ENCODE assay signal across 23 cellular contexts in genomic region chr12:27220988-27221345, GRCh38. TPM values are rescaled to one million over a fixed set of nuclear protein-coding genes. Genes with fewer than 3 reads are reported as not detected.
A peak's percentile ranks its signal among the peaks of the same experiment; 100 is the strongest.
DNase-seq lines count a peak whose midpoint lies in the region; ATAC-seq, FAIRE-seq and TF ChIP-seq lines count a peak whose summit lies in the region.
"Had no signal": no experiment of that assay in that cellular context is flagged by ENCODE, and none has a peak within 500 bp of the region (broad histone marks: within the 10 kb centered on the region; RNA-seq: fewer than 3 reads in every experiment).

No MANE protein-coding gene starts in this region.

- H3K9me2 ChIP-seq in MM.1S (replicated peaks; ENCODE audit: insufficient read depth, low read length), result no peaks in the 10 kb centered on the region

- H3K9me3 Mint-ChIP-seq in stimulated activated naive CD8-positive, alpha-beta T cell treated with anti-CD3 and anti-CD28 coated beads, Interleukin-15, Interleukin-2, amounts not matched to agents 100 ng/mL and 50 ng/mL, for 24 hours, result no peaks in the 10 kb centered on the region
- no peaks in the 10 kb centered on the region for H3K9me3 Mint-ChIP-seq in stimulated activated naive CD8-positive, alpha-beta T cell treated with anti-CD3 and anti-CD28 coated beads, Interleukin-15, amount 100 ng/mL, for 72 hours
- peaks cover 0 to 3% of the 10 kb centered on the region in 2 donors for H3K9me3 Mint-ChIP-seq in stimulated activated naive B cell treated with anti-CD40 and anti-IgM and Interleukin-4, amounts not matched to agents 10 μg/mL and 1 μg/mL and 100 μg/mL, for 72 hours
- H3K9me3 Mint-ChIP-seq in endodermal cell, result no peaks in the 10 kb centered on the region
- H3K9me3 Mint-ChIP-seq in neural progenitor cell, result peaks cover 4% of the 10 kb centered on the region
- H3K9me3 Mint-ChIP-seq: GM23338 had no signal

- H3K4me1 Mint-ChIP-seq in stimulated activated naive CD8-positive, alpha-beta T cell treated with anti-CD3 and anti-CD28 coated beads, Interleukin-15, Interleukin-2, amounts not matched to agents 100 ng/mL and 50 ng/mL, for 24 hours (ENCODE audit: low read depth), result peaks cover 31% of the 10 kb centered on the region
- peaks cover 20% of the 10 kb centered on the region for H3K4me1 Mint-ChIP-seq in stimulated activated naive CD8-positive, alpha-beta T cell treated with anti-CD3 and anti-CD28 coated beads, Interleukin-15, amount 100 ng/mL, for 72 hours
- H3K4me1 Mint-ChIP-seq in stimulated activated naive B cell treated with anti-CD40 and anti-IgM and Interleukin-4, amounts not matched to agents 10 μg/mL and 1 μg/mL and 100 μg/mL, for 72 hours, result peaks cover 33 to 62% of the 10 kb centered on the region in 2 donors
- H3K4me1 Mint-ChIP-seq in endodermal cell (no peaks in the 10 kb centered on the region), neural progenitor cell (peaks cover 2% of the 10 kb centered on the region)
- H3K4me1 Mint-ChIP-seq: GM23338 had no signal

- H2AFZ ChIP-seq in MM.1S (ENCODE audit: low read length) (0 out of 2 replicates have a peak overlapping the region, but pooled peaks have one; percentile 26), GM12878 (ENCODE audit: control insufficient read depth, low read depth, low read length) (no peak overlapping the region), neural progenitor cell (replicated peaks) (no peak overlapping the region)
- H2AFZ ChIP-seq: GM23338 had no signal

- CTCF ChIA-PET in GM12878 (lab: Yijun Ruan, JAX), result interaction anchor here (1.0 to 4.4 kb wide), 13 partner anchors 13 to 206 kb away, joined by 3 to 66 read pairs (median 4); no protein-coding TSS in a partner anchor

- POLR2A ChIA-PET in GM12878 (lab: Charles Lee), result interaction anchor here (0.9 to 6.0 kb wide), 11 partner anchors 12 to 64 kb away, joined by 3 to 70 read pairs (median 11); partner anchors contain the start of gene STK38L

- H3K4me1 ChIP-seq in MM.1S (ENCODE audit: low read length) (peaks cover 40% of the 10 kb centered on the region), GM12878 (ENCODE audit: control insufficient read depth, insufficient read depth, low read length) (peaks cover 43% of the 10 kb centered on the region), endodermal cell (ENCODE audit: control insufficient read depth, insufficient read depth, low read length) (no peaks in the 10 kb centered on the region), neural progenitor cell (peaks cover 2% of the 10 kb centered on the region)
- H3K4me1 ChIP-seq: A549, BE2C, HAP-1 had no signal

- intact Hi-C loops in GM12878 (cut with micrococcal nuclease; ENCODE audit: unreplicated experiment), result loop anchor here (1.0 to 5.0 kb wide), 7 partner anchors 13 to 86 kb away; partner anchors contain the start of gene STK38L

- no peak for FAIRE-seq in GM12878 (lab: Jason Lieb, UNC)
- FAIRE-seq: A549 had no signal

- in situ Hi-C loops in GM12878 (cut with MboI), result no loop called here

- BruUV-seq in GM12878 (replicated peaks; lab: Mats Ljungman, UMichigan), result no TSS peak

- H3K36me3 ChIP-seq in MM.1S (replicated peaks; ENCODE audit: insufficient read depth, low read length), result no peaks in the 10 kb centered on the region
- no peaks in the 10 kb centered on the region for H3K36me3 ChIP-seq in GM12878 (ENCODE audit: control insufficient read depth in 2 of 2, insufficient read depth in 2 of 2, low read length in 1 of 2)
- no peaks in the 10 kb centered on the region for H3K36me3 ChIP-seq in endodermal cell (ENCODE audit: control insufficient read depth, insufficient read depth, low read length)
- no peaks in the 10 kb centered on the region for H3K36me3 ChIP-seq in neural progenitor cell
- H3K36me3 ChIP-seq: BE2C, HAP-1 had no signal

- H3K27ac ChIP-seq in MM.1S (ENCODE audit: low read length) (peak overlapping the region; percentile 90), GM12878 (ENCODE audit: control insufficient read depth, insufficient read depth) (peak overlapping the region; percentile 96), endodermal cell (ENCODE audit: low read depth, low read length) (no peak overlapping the region), neural progenitor cell (no peak overlapping the region)
- H3K27ac ChIP-seq: A549, PC-9, SK-N-MC had no signal

- TF ChIP-seq POLR2A in GM12878 (IDR thresholded peaks at IDR 0.05; ENCODE audit: low read depth, low read length), result no peak

- H4K20me1 ChIP-seq in MM.1S (ENCODE audit: insufficient read depth, low read length) (no peaks in the 10 kb centered on the region), GM12878 (ENCODE audit: control insufficient read depth, insufficient read depth) (no peaks in the 10 kb centered on the region), neural progenitor cell (ENCODE audit: low read depth) (no peaks in the 10 kb centered on the region)

- H3K4me3 ChIP-seq in MM.1S (ENCODE audit: low read length) (peak overlapping the region; percentile 54), GM12878 (0 out of 2 replicates have a peak overlapping the region, but pooled peaks have one; percentile 0), endodermal cell (ENCODE audit: low read length) (no peak overlapping the region), neural progenitor cell (no peak overlapping the region)
- H3K4me3 ChIP-seq: A549, GM23338, HAP-1, K562, PC-9, SK-N-MC had no signal

- no peaks in the 10 kb centered on the region for H3K36me3 Mint-ChIP-seq in stimulated activated naive CD8-positive, alpha-beta T cell treated with anti-CD3 and anti-CD28 coated beads, Interleukin-15, Interleukin-2, amounts not matched to agents 100 ng/mL and 50 ng/mL, for 24 hours (ENCODE audit: low read depth)
- peaks cover 0 to 3% of the 10 kb centered on the region in 2 donors for H3K36me3 Mint-ChIP-seq in stimulated activated naive B cell treated with anti-CD40 and anti-IgM and Interleukin-4, amounts not matched to agents 10 μg/mL and 1 μg/mL and 100 μg/mL, for 72 hours
- H3K36me3 Mint-ChIP-seq in endodermal cell (ENCODE audit: low read depth) (no peaks in the 10 kb centered on the region), neural progenitor cell (no peaks in the 10 kb centered on the region)
- H3K36me3 Mint-ChIP-seq: CD4-positive, CD25-positive, alpha-beta regulatory T cell had no signal

- peak overlapping the region; percentile 88; the same call in 1 of the 2 replicates for H3K4me2 ChIP-seq in MM.1S (ENCODE audit: low read depth, low read length)
- peak overlapping the region; percentile 90 for H3K4me2 ChIP-seq in GM12878 (ENCODE audit: control insufficient read depth, insufficient read depth)
- H3K4me2 ChIP-seq in neural progenitor cell, result no peak overlapping the region
- H3K4me2 ChIP-seq: A549, GM23338, PC-9 had no signal

- H3K4me3 Mint-ChIP-seq in stimulated activated naive CD8-positive, alpha-beta T cell treated with anti-CD3 and anti-CD28 coated beads, Interleukin-15, Interleukin-2, amounts not matched to agents 100 ng/mL and 50 ng/mL, for 24 hours, result no peak overlapping the region
- no peak overlapping the region for H3K4me3 Mint-ChIP-seq in stimulated activated naive CD8-positive, alpha-beta T cell treated with anti-CD3 and anti-CD28 coated beads, Interleukin-15, amount 100 ng/mL, for 72 hours
- peak overlapping the region; percentile 67 to 75 for H3K4me3 Mint-ChIP-seq in stimulated activated naive B cell treated with anti-CD40 and anti-IgM and Interleukin-4, amounts not matched to agents 10 μg/mL and 1 μg/mL and 100 μg/mL, for 72 hours
- no peak overlapping the region for H3K4me3 Mint-ChIP-seq in endodermal cell
- H3K4me3 Mint-ChIP-seq in neural progenitor cell, result no peak overlapping the region
- H3K4me3 Mint-ChIP-seq: CD4-positive, CD25-positive, alpha-beta regulatory T cell; GM23338 had no signal

- H3K27ac Mint-ChIP-seq in stimulated activated naive CD8-positive, alpha-beta T cell treated with anti-CD3 and anti-CD28 coated beads, Interleukin-15, Interleukin-2, amounts not matched to agents 100 ng/mL and 50 ng/mL, for 24 hours, result peak overlapping the region; percentile 54
- peak overlapping the region in 1 of 2 donors; percentile 11 for H3K27ac Mint-ChIP-seq in stimulated activated naive CD8-positive, alpha-beta T cell treated with anti-CD3 and anti-CD28 coated beads, Interleukin-15, amount 100 ng/mL, for 72 hours
- peak overlapping the region; percentile 97 for H3K27ac Mint-ChIP-seq in stimulated activated naive B cell treated with anti-CD40 and anti-IgM and Interleukin-4, amounts not matched to agents 10 μg/mL and 1 μg/mL and 100 μg/mL, for 72 hours
- H3K27ac Mint-ChIP-seq in endodermal cell (no peak overlapping the region), neural progenitor cell (no peak overlapping the region)
- H3K27ac Mint-ChIP-seq: GM23338 had no signal

- H3K9ac ChIP-seq in MM.1S (ENCODE audit: low read length) (peak overlapping the region; percentile 73; the same call in 1 of the 2 replicates), GM12878 (ENCODE audit: control insufficient read depth, insufficient read depth, low read length) (peak overlapping the region; percentile 62), endodermal cell (ENCODE audit: extremely low read depth, low read length, poor library complexity, severe bottlenecking) (no peak overlapping the region), neural progenitor cell (no peak overlapping the region)

- ATAC-seq in stimulated activated naive CD8-positive, alpha-beta T cell treated with anti-CD3 and anti-CD28 coated beads, Interleukin-15, amount 100 ng/mL, for 72 hours, result no peak
- peak; percentile 1; the same call in 2 of the 3 replicates for ATAC-seq in GM12878
- no peak for ATAC-seq in stimulated activated naive B cell treated with anti-CD40 and anti-IgM and Interleukin-4, amounts not matched to agents 10 μg/mL and 1 μg/mL and 100 μg/mL, for 72 hours (replicated peaks)
- ATAC-seq: A549, GM23338, K562 had no signal

- SMC1A ChIA-PET in GM12878 (lab: Charles Lee; ENCODE audit: uncharacterized antibody, unreplicated experiment), result interaction anchor here (0.7 to 7.9 kb wide), 27 partner anchors 10 to 197 kb away, joined by 3 to 145 read pairs (median 7); partner anchors contain the start of gene STK38L

- RAD21 ChIA-PET in GM12878 (lab: Charles Lee; ENCODE audit: unreplicated experiment), result interaction anchor here (0.6 to 10.2 kb wide), 26 partner anchors 9 to 205 kb away, joined by 3 to 73 read pairs (median 8); partner anchors contain the start of gene STK38L

- TF ChIP-seq CTCF in MM.1S (IDR thresholded peaks at IDR 0.05; ENCODE audit: low read length) (no peak), GM12878 (IDR thresholded peaks at IDR 0.05 in 2 of 3, conservative IDR thresholded peaks at IDR 0.05 in 1 of 3; ENCODE audit: control insufficient read depth in 2 of 3, extremely low read depth in 1 of 3, insufficient read depth in 1 of 3, low read depth in 3 of 3, low read length in 3 of 3) (no peak), endodermal cell (conservative IDR thresholded peaks at IDR 0.05) (no peak), neural progenitor cell (IDR thresholded peaks at IDR 0.05) (no peak)

- H3K9me3 ChIP-seq in MM.1S (replicated peaks; ENCODE audit: insufficient read depth, low read length) (no peaks in the 10 kb centered on the region), GM12878 (replicated peaks; ENCODE audit: control insufficient read depth, insufficient read depth, low read length) (no peaks in the 10 kb centered on the region; the same call in 1 of the 3 replicates), endodermal cell (ENCODE audit: control insufficient read depth, low read length) (no peaks in the 10 kb centered on the region), neural progenitor cell (ENCODE audit: low read depth) (no peaks in the 10 kb centered on the region)
- H3K9me3 ChIP-seq: A549, BE2C, HAP-1 had no signal

- H3F3A ChIP-seq in MM.1S (ENCODE audit: insufficient read depth, low read length) (peaks cover 38% of the 10 kb centered on the region), neural progenitor cell (ENCODE audit: low read depth) (no peaks in the 10 kb centered on the region)

- DNase-seq in stimulated activated naive CD8-positive, alpha-beta T cell treated with anti-CD3 and anti-CD28 coated beads, Interleukin-15, amount 100 ng/mL, for 72 hours, result no peak
- no peak for DNase-seq in MM.1S
- DNase-seq in GM12878 (ENCODE audit: low read depth, low spot score), result no peak
- no peak for DNase-seq in stimulated activated naive B cell treated with anti-CD40 and anti-IgM and Interleukin-4, amounts not matched to agents 10 μg/mL and 1 μg/mL and 100 μg/mL, for 72 hours
- DNase-seq in NCI-H510A (lab: John Stamatoyannopoulos, UW), result no peak
- no peak for DNase-seq in endodermal cell
- DNase-seq in neural progenitor cell (ENCODE audit: low spot score), result no peak
- DNase-seq: BE2C, NCI-H1105, NCI-H146, NCI-H2029, NCI-H226, NCI-H524 treated with DMSO at 0.1 percent for 48 hours, NCI-H82, PC-9, SHP77 treated with DMSO at 0.1 percent for 48 hours had no signal

- H3K27me3 Mint-ChIP-seq in stimulated activated naive CD8-positive, alpha-beta T cell treated with anti-CD3 and anti-CD28 coated beads, Interleukin-15, Interleukin-2, amounts not matched to agents 100 ng/mL and 50 ng/mL, for 24 hours, result peaks cover 8% of the 10 kb centered on the region
- peaks cover 13% of the 10 kb centered on the region for H3K27me3 Mint-ChIP-seq in stimulated activated naive CD8-positive, alpha-beta T cell treated with anti-CD3 and anti-CD28 coated beads, Interleukin-15, amount 100 ng/mL, for 72 hours
- no peaks in the 10 kb centered on the region for H3K27me3 Mint-ChIP-seq in stimulated activated naive B cell treated with anti-CD40 and anti-IgM and Interleukin-4, amounts not matched to agents 10 μg/mL and 1 μg/mL and 100 μg/mL, for 72 hours
- H3K27me3 Mint-ChIP-seq in endodermal cell (ENCODE audit: insufficient read depth) (no peaks in the 10 kb centered on the region), neural progenitor cell (ENCODE audit: insufficient read depth, low read depth) (no peaks in the 10 kb centered on the region)
- H3K27me3 Mint-ChIP-seq: CD4-positive, CD25-positive, alpha-beta regulatory T cell had no signal

- 0% methylated on average over 4 of the region's 4 CpGs for WGBS in GM12878 (ENCODE audit: insufficient coverage, insufficient replicate concordance, low lambda C conversion rate, missing lambda C conversion rate)
- WGBS in endodermal cell (ENCODE audit: insufficient coverage in 1 of 2, insufficient read length in 1 of 2), 2 experiments, result 94 to 100% methylated on average over 1 to 4 of the region's 4 CpGs

- no peak for TF ChIP-seq EP300 in GM12878 (IDR thresholded peaks at IDR 0.05; ENCODE audit: borderline replicate concordance in 1 of 2, control insufficient read depth in 1 of 2, low read depth in 2 of 2, low read length in 2 of 2)

- TF ChIP-seq RAD21 in GM12878 (IDR thresholded peaks at IDR 0.05; ENCODE audit: insufficient read depth, low read depth, low read length), result no peak

- H3K79me2 ChIP-seq in MM.1S (ENCODE audit: low read length) (no peaks in the 10 kb centered on the region), GM12878 (ENCODE audit: control insufficient read depth, insufficient read depth, low read length) (no peaks in the 10 kb centered on the region), neural progenitor cell (ENCODE audit: low read depth) (no peaks in the 10 kb centered on the region)

- H3K27me3 ChIP-seq in MM.1S (replicated peaks; ENCODE audit: insufficient read depth, low read length) (no peaks in the 10 kb centered on the region), GM12878 (replicated peaks in 1 of 2; ENCODE audit: control insufficient read depth in 2 of 2, insufficient read depth in 2 of 2, low read length in 1 of 2) (no peaks in the 10 kb centered on the region), endodermal cell (ENCODE audit: control insufficient read depth, insufficient read depth, low read length, poor library complexity, severe bottlenecking) (no peaks in the 10 kb centered on the region), neural progenitor cell (no peaks in the 10 kb centered on the region)
- H3K27me3 ChIP-seq: BE2C had no signal

RNA-seq across cellular contexts. Expression of gene STK38L, which starts 23.1 kb away (rescaled TPM):
- 283 and 300 TPM in 2 replicates for total RNA-seq in GM12878 (2013; cell fraction: nucleolus; rRNA removed)
- total RNA-seq in GM12878 (2014; rRNA removed), result 92.7 and 120 TPM in 2 replicates
- 130 and 131 TPM in 2 replicates for total RNA-seq in GM12878 (2014; rRNA removed; fragmentation: Illumina TruSeq; extraction: Trizol)
- 110 and 131 TPM in 2 replicates for total RNA-seq in GM12878 (2021)
- 19.4 TPM for polyA plus RNA-seq in GM12878 (2011; ENCODE audit: low read depth)
- 121 and 218 TPM in 2 replicates for polyA plus RNA-seq in GM12878 (2011; rRNA removed)
- 24.3 and 29.2 TPM in 2 replicates for polyA plus RNA-seq in GM12878 (2011; cell fraction: cytosol; rRNA removed)
- 70.9 and 75.1 TPM in 2 replicates for polyA plus RNA-seq in GM12878 (2011; cell fraction: nucleus; rRNA removed)
- polyA plus RNA-seq in GM12878 (2012), result 40.8 and 44.4 TPM in 2 replicates
- 134 and 173 TPM in 2 replicates for polyA plus RNA-seq in GM12878 (2014; fragmentation: Illumina TruSeq; extraction: Trizol)
- 10 to 100 TPM; 43.0 to 50.2 TPM for polyA plus RNA-seq in GM12878 (2014; fragmentation: Nextera tagmentation; extraction: Ambion mirVana)
- polyA plus RNA-seq in GM12878 (2014; rRNA removed), result 76.8 and 90.8 TPM in 2 replicates
- 100 to 1,000 TPM; 144 to 154 TPM for polyA plus RNA-seq in GM12878 (2016; fragmentation: Nextera tagmentation; extraction: Ambion mirVana)
- polyA minus RNA-seq in GM12878 (2011; rRNA and poly(A)+ RNA removed), result 41.8 and 75.6 TPM in 2 replicates
- polyA minus RNA-seq in GM12878 (2011; cell fraction: cytosol; rRNA and poly(A)+ RNA removed), result 35.9 and 43.5 TPM in 2 replicates
- 36.5 and 60.8 TPM in 2 replicates for polyA minus RNA-seq in GM12878 (2011; cell fraction: nucleus; rRNA and poly(A)+ RNA removed)
- 10 to 100 TPM; 33.2 to 78.3 TPM for total RNA-seq in endodermal cell
- polyA plus RNA-seq in endodermal cell (2013, experiment 1 of 2), result 30.1 TPM
- 28.9 TPM for polyA plus RNA-seq in endodermal cell (2013, experiment 2 of 2)
- 40.4 and 62.6 TPM in 2 replicates for total RNA-seq in neural progenitor cell (ENCODE audit: low replicate concordance)

Comparison
In these comparisons a context has a peak if more than half of its experiments do, and no peak if none do; other contexts are left out.
1. H3K27ac Mint-ChIP-seq: peak in stimulated activated naive CD8-positive, alpha-beta T cell treated with anti-CD3 and anti-CD28 coated beads, Interleukin-15, Interleukin-2, amounts not matched to agents 100 ng/mL and 50 ng/mL, for 24 hours (single experiment) and stimulated activated naive B cell treated with anti-CD40 and anti-IgM and Interleukin-4, amounts not matched to agents 10 μg/mL and 1 μg/mL and 100 μg/mL, for 72 hours (single experiment); none in endodermal cell (single experiment) and neural progenitor cell (single experiment).
2. H3K4me3 Mint-ChIP-seq: peak in stimulated activated naive B cell treated with anti-CD40 and anti-IgM and Interleukin-4, amounts not matched to agents 10 μg/mL and 1 μg/mL and 100 μg/mL, for 72 hours (2 of 2); none in stimulated activated naive CD8-positive, alpha-beta T cell treated with anti-CD3 and anti-CD28 coated beads, Interleukin-15, Interleukin-2, amounts not matched to agents 100 ng/mL and 50 ng/mL, for 24 hours (single experiment), stimulated activated naive CD8-positive, alpha-beta T cell treated with anti-CD3 and anti-CD28 coated beads, Interleukin-15, amount 100 ng/mL, for 72 hours (0 of 2), endodermal cell (single experiment) and neural progenitor cell (single experiment).
3. H3K27ac ChIP-seq: peak in MM.1S (single experiment) and GM12878 (single experiment); none in endodermal cell (single experiment) and neural progenitor cell (single experiment).
4. H3K4me3 ChIP-seq: peak in MM.1S (single experiment) and GM12878 (single experiment); none in endodermal cell (single experiment) and neural progenitor cell (single experiment).
5. H3K9ac ChIP-seq: peak in MM.1S (single experiment) and GM12878 (single experiment); none in endodermal cell (single experiment) and neural progenitor cell (single experiment).